Comparison of ENCODE assay signal across 8 cellular contexts in the genomic region with DNA sequence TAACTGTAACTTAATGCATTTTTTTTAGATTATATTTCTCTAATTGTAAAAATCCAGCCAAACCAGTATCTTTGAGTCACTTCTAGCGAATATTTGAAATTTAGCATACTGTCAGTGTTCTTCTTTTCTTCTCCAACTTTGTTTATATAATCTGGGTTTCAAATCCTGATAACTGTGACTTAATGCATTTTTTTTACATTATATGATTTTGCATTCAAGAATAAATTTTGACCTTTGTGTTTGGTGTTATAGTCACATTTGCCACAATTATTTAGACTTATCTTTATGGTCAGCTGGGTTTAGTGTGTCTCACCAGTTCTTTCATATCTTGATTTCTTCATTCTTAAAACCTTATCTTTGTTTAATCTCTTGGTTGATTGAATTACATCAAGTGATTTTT.
"Had no signal": no experiment of that assay in that cellular context is flagged by ENCODE, and none has a peak within 500 bp of the region (broad histone marks: within the 10 kb centered on the region; RNA-seq: fewer than 3 reads in every experiment).

No MANE protein-coding gene starts in this region.

- H3K9ac ChIP-seq: GM23248 had no signal

- ATAC-seq: HCT116, HepG2, K562 had no signal

- H3K4me3 ChIP-seq: GM23248, HAP-1, K562 had no signal

- DNase-seq: GM23248, GOT3, H7 had no signal

- H3K9me3 ChIP-seq: HAP-1 had no signal

- FAIRE-seq: HepG2, K562 had no signal

- H3K4me1 ChIP-seq: HAP-1 had no signal

- H3K36me3 ChIP-seq: HAP-1 had no signal

- H2AFZ ChIP-seq: GM23248 had no signal

- H3K27ac ChIP-seq: GM23248, HL-60 had no signal
